8 cellular contexts compared by ENCODE assay signal in the genomic region with DNA sequence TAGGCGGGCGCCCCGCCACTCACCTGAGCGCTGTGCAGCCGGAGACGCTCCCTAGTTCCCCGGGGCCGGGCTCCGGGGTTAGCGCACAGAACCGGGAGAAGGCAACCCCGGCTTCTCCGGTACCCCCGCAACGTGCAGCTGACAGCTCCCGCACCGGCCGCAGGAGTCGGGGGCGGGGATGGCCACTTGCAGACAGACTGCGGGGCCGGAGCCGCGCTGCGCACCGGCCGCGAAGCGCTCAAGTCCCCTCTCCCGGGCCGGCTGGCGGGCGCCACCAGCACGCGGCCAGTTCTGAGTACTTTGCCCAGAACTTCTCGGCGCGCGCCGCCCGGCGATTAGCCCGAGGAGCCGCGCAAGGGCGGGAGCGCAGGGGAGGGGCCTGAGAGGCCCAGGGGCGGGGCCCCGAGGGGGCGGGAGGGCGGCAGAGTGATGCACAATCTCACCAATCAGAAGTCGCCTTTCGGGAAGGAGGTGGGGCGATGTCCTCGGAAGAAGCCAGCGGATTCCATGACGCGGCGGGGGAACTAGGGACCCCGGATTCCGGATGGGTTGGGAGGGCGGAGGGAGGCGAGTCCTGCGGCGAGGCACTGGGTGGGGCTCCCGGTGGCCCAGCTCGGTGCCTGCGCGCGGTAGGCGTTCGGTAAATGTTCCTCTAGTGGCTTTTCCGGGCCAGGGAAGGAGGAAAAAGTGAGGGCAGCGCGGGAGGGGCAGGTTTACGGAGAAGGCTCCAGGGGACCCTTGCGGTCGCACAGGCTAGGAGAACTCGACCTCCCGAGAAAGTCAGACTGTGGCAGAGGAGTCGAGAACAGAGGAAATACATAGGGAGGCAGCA. TPM values are rescaled to one million over a fixed set of nuclear protein-coding genes. Genes with fewer than 3 reads are reported as not detected.
DNase-seq lines count a peak whose midpoint lies in the region; ATAC-seq and TF ChIP-seq lines count a peak whose summit lies in the region.

A gene with protein sequence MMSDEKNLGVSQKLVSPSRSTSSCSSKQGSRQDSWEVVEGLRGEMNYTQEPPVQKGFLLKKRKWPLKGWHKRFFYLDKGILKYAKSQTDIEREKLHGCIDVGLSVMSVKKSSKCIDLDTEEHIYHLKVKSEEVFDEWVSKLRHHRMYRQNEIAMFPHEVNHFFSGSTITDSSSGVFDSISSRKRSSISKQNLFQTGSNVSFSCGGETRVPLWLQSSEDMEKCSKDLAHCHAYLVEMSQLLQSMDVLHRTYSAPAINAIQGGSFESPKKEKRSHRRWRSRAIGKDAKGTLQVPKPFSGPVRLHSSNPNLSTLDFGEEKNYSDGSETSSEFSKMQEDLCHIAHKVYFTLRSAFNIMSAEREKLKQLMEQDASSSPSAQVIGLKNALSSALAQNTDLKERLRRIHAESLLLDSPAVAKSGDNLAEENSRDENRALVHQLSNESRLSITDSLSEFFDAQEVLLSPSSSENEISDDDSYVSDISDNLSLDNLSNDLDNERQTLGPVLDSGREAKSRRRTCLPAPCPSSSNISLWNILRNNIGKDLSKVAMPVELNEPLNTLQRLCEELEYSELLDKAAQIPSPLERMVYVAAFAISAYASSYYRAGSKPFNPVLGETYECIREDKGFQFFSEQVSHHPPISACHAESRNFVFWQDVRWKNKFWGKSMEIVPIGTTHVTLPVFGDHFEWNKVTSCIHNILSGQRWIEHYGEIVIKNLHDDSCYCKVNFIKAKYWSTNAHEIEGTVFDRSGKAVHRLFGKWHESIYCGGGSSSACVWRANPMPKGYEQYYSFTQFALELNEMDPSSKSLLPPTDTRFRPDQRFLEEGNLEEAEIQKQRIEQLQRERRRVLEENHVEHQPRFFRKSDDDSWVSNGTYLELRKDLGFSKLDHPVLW (minus strand): TSS at position 316 of the 832 bp plus-strand sequence. CDS start 87,706 bp downstream, outside the sequence.

- peaks cover 80% of the 10 kb centered on the region for H3K4me1 ChIP-seq in DOHH2 (ENCODE audit: control insufficient read depth, low read length)

- DNase-seq in Kasumi-1 (lab: John Stamatoyannopoulos, UW) = peak; percentile 95 to 96
- DNase-seq in RPMI7951 (ENCODE audit: low read depth) = peak; percentile 97
- peak; percentile 96 for DNase-seq in fibroblast of pulmonary artery (ENCODE audit: low read depth)
- DNase-seq in stimulated activated naive CD8-positive, alpha-beta T cell treated with anti-CD3 and anti-CD28 coated beads, Interleukin-15, Interleukin-2, amounts not matched to agents 100 U/mL and 50 U/mL, for 24 hours = peak; percentile 96

- peak within 1 kb of the TSS; percentile 58 for H3K27ac ChIP-seq in DOHH2 (ENCODE audit: low read depth, low read length)

- peaks cover 24% of the 10 kb centered on the region for H3F3A ChIP-seq in DOHH2 (ENCODE audit: control insufficient read depth, insufficient read depth)

- H3K27ac Mint-ChIP-seq in activated T-helper 17 cell treated with anti-CD3 and anti-CD28 coated beads, Interleukin-2, amount 50 U/mL, for 72 hours = peak within 1 kb of the TSS; percentile 94
- peak within 1 kb of the TSS; percentile 60 to 89 (median 78) for H3K27ac Mint-ChIP-seq in nephron

- H3K27me3 Mint-ChIP-seq in activated T-helper 17 cell treated with anti-CD3 and anti-CD28 coated beads, Interleukin-2, amount 50 U/mL, for 72 hours = no peaks in the 10 kb centered on the region
- H3K27me3 Mint-ChIP-seq in nephron (ENCODE audit: low read depth) = peaks cover 72% of the 10 kb centered on the region

- H3K4me3 Mint-ChIP-seq in activated T-helper 17 cell treated with anti-CD3 and anti-CD28 coated beads, Interleukin-2, amount 50 U/mL, for 72 hours = peak within 1 kb of the TSS; percentile 92
- H3K4me3 Mint-ChIP-seq in nephron = peak within 1 kb of the TSS; percentile 89 to 93 (median 91)

- no peaks in the 10 kb centered on the region for H3K9me2 ChIP-seq in DOHH2 (replicated peaks; ENCODE audit: control insufficient read depth, low read length)

- H3K9me3 ChIP-seq in DOHH2 (ENCODE audit: control insufficient read depth, insufficient read depth, low read length) = peaks cover 5% of the 10 kb centered on the region; the same call in 1 of the 2 replicates

- no peaks in the 10 kb centered on the region for H3K27me3 ChIP-seq in DOHH2 (ENCODE audit: control insufficient read depth, low read length)

- peaks cover 32% of the 10 kb centered on the region for H4K20me1 ChIP-seq in DOHH2 (ENCODE audit: control insufficient read depth, insufficient read depth, low read depth, low read length)

- ATAC-seq in GM21825 (IDR thresholded peaks at IDR 0.05; ENCODE audit: unreplicated experiment) = peak; percentile 73
- peak; percentile 84 for ATAC-seq in activated T-helper 17 cell treated with anti-CD3 and anti-CD28 coated beads, Interleukin-2, amount 50 U/mL, for 72 hours (replicated peaks)
- peak; percentile 91 for ATAC-seq in stimulated activated naive CD8-positive, alpha-beta T cell treated with anti-CD3 and anti-CD28 coated beads, Interleukin-15, Interleukin-2, amounts not matched to agents 100 U/mL and 50 U/mL, for 24 hours

- H3K4me2 ChIP-seq in DOHH2 (ENCODE audit: low read length) = peak within 1 kb of the TSS; percentile 90

- H3K4me3 ChIP-seq in DOHH2 (ENCODE audit: low read length) = peak within 1 kb of the TSS; percentile 85
- peak within 1 kb of the TSS; percentile 62 for H3K4me3 ChIP-seq in fibroblast of pulmonary artery (replicated peaks; ENCODE audit: low read depth, low read length)

- no peaks in the 10 kb centered on the region for H3K9me3 Mint-ChIP-seq in activated T-helper 17 cell treated with anti-CD3 and anti-CD28 coated beads, Interleukin-2, amount 50 U/mL, for 72 hours
- no peaks in the 10 kb centered on the region for H3K9me3 Mint-ChIP-seq in nephron

- peaks cover 53% of the 10 kb centered on the region for H3K79me2 ChIP-seq in DOHH2 (ENCODE audit: control insufficient read depth, low read length)

- H3K36me3 ChIP-seq in DOHH2 (ENCODE audit: control insufficient read depth, low read length) = peaks cover 30% of the 10 kb centered on the region

- H3K4me1 Mint-ChIP-seq in activated T-helper 17 cell treated with anti-CD3 and anti-CD28 coated beads, Interleukin-2, amount 50 U/mL, for 72 hours = peaks cover 36% of the 10 kb centered on the region
- H3K4me1 Mint-ChIP-seq in nephron = peaks cover 26% of the 10 kb centered on the region

- no peak for TF ChIP-seq CTCF in DOHH2 (IDR thresholded peaks at IDR 0.05; ENCODE audit: low read depth, low read length, poor library complexity, severe bottlenecking)
- no peak for TF ChIP-seq CTCF in fibroblast of pulmonary artery (IDR thresholded peaks at IDR 0.05; ENCODE audit: low read length, missing control alignments)
- no peak for TF ChIP-seq CTCF in nephron (IDR thresholded peaks at IDR 0.05; ENCODE audit: unreplicated experiment in 3 of 3)

- H3K36me3 Mint-ChIP-seq in activated T-helper 17 cell treated with anti-CD3 and anti-CD28 coated beads, Interleukin-2, amount 50 U/mL, for 72 hours (ENCODE audit: low read depth) = peaks cover 39% of the 10 kb centered on the region
- no peaks in the 10 kb centered on the region for H3K36me3 Mint-ChIP-seq in nephron (ENCODE audit: low read depth)

RNA-seq across cellular contexts. Expression of the gene that starts here (rescaled TPM):
- 35.0 and 39.4 TPM in 2 replicates for total RNA-seq in RPMI7951 (2014; rRNA removed; shearing (Covaris generic))
- 10 to 100 TPM; 57.6 to 70.6 TPM for total RNA-seq in activated T-helper 17 cell treated with anti-CD3 and anti-CD28 coated beads, Interleukin-2, amount 50 U/mL, for 72 hours

Comparison
In these comparisons a context has a peak if more than half of its experiments do, and no peak if none do; other contexts are left out.
1. Peak in every context shown above with its lines: DNase-seq, ATAC-seq, H3K4me3 ChIP-seq and H3K27ac ChIP-seq.